ENCODE assay signal across 8 cellular contexts in genomic region chr22:36371920-36372319, GRCh38. TPM values are rescaled to one million over a fixed set of nuclear protein-coding genes. Genes with fewer than 3 reads are reported as not detected.
A peak's percentile ranks its signal among the peaks of the same experiment; 100 is the strongest.
DNase-seq lines count a peak whose midpoint lies in the region; ATAC-seq and TF ChIP-seq lines count a peak whose summit lies in the region.

No MANE protein-coding gene starts in this region.

- peaks cover 11% of the 10 kb centered on the region for H3K36me3 Mint-ChIP-seq in chondrocyte (ENCODE audit: low read depth)

- ATAC-seq in GM21786 (IDR thresholded peaks at IDR 0.05; ENCODE audit: unreplicated experiment) (no peak), HG02798 (IDR thresholded peaks at IDR 0.05; ENCODE audit: poor library complexity, unreplicated experiment) (no peak)
- no peak for ATAC-seq in activated CD4-positive, CD25-positive, alpha-beta regulatory T cell treated with anti-CD3 and anti-CD28 coated beads, Interleukin-2, amount 50 U/mL, for 24 hours

- H3K9me3 ChIP-seq in AG04450 (ENCODE audit: control insufficient read depth, insufficient read depth, low read length): no peaks in the 10 kb centered on the region
- H3K9me3 ChIP-seq in neutrophil: no peaks in the 10 kb centered on the region

- no peak overlapping the region for H3K4me3 ChIP-seq in AG04450 (ENCODE audit: low read depth, low read length)
- no peak overlapping the region for H3K4me3 ChIP-seq in HL-60 (replicated peaks; ENCODE audit: insufficient read depth, low read length)
- peak overlapping the region; percentile 64 to 73 for H3K4me3 ChIP-seq in neutrophil (ENCODE audit: low read depth in 1 of 2, low read length in 1 of 2)

- DNase-seq in AG04450 (ENCODE audit: low read depth, low spot score): no peak
- DNase-seq in HL-60 (ENCODE audit: low read depth in 1 of 2, low spot score in 1 of 2): no peak
- no peak for DNase-seq in chondrocyte (ENCODE audit: low spot score)
- DNase-seq in NCI-H146 (lab: John Stamatoyannopoulos, UW): no peak

- CTCF ChIA-PET in AG04450 (lab: Charles Lee): interaction anchor here (1.8 kb wide), 1 partner anchor 71 kb away, joined by 4 read pairs; no protein-coding TSS in a partner anchor

- peaks cover 100% of the 10 kb centered on the region in 2 experiments for H3K4me1 ChIP-seq in neutrophil (ENCODE audit: control insufficient read depth in 1 of 2, insufficient read depth in 1 of 2, low read depth in 1 of 2, low read length in 1 of 2)

- H3K4me3 Mint-ChIP-seq in chondrocyte (ENCODE audit: unreplicated experiment): peak overlapping the region; percentile 31

- H3K27ac ChIP-seq in AG04450 (ENCODE audit: low read depth, low read length) (peak overlapping the region; percentile 11), HL-60 (replicated peaks) (peak overlapping the region; percentile 89), neutrophil (peak overlapping the region; percentile 99)

- peak overlapping the region; percentile 96 for H3K27ac Mint-ChIP-seq in chondrocyte (ENCODE audit: unreplicated experiment)

- H3K27me3 ChIP-seq in AG04450 (ENCODE audit: control insufficient read depth, insufficient read depth, low read length) (no peaks in the 10 kb centered on the region), HL-60 (ENCODE audit: insufficient read depth, poor library complexity, severe bottlenecking) (no peaks in the 10 kb centered on the region), neutrophil (no peaks in the 10 kb centered on the region)

- peaks cover 91% of the 10 kb centered on the region for H3K4me1 Mint-ChIP-seq in chondrocyte (ENCODE audit: low read depth)

- H3K27me3 Mint-ChIP-seq in chondrocyte (ENCODE audit: low read depth): no peaks in the 10 kb centered on the region

- POLR2A ChIA-PET in AG04450 (lab: Yijun Ruan, JAX): interaction anchor here (0.6 to 1.3 kb wide), 5 partner anchors 9 to 98 kb away, joined by 3 to 7 read pairs (median 3); no protein-coding TSS in a partner anchor

- TF ChIP-seq CTCF in AG04450 (IDR thresholded peaks at IDR 0.05; ENCODE audit: low read depth, low read length) (no peak), HL-60 (IDR thresholded peaks at IDR 0.05; ENCODE audit: insufficient read depth, low read length) (no peak), chondrocyte (IDR thresholded peaks at IDR 0.05) (no peak), neutrophil (IDR thresholded peaks at IDR 0.05) (no peak)

- H3K9me3 Mint-ChIP-seq in chondrocyte (ENCODE audit: low read depth): no peaks in the 10 kb centered on the region

- peaks cover 35% of the 10 kb centered on the region for H3K36me3 ChIP-seq in neutrophil

RNA-seq across cellular contexts. Expression of gene MYH9, which starts 15.8 kb away (rescaled TPM):
- polyA plus RNA-seq in AG04450 (2011; rRNA removed): 338 and 432 TPM in 2 replicates
- polyA minus RNA-seq in AG04450 (2011; rRNA and poly(A)+ RNA removed): 1,487 and 1,729 TPM in 2 replicates
- 1,046 to 1,908 TPM (median 1,853 TPM) in 3 replicates for total RNA-seq in chondrocyte

Comparison
In these comparisons a context has a peak if more than half of its experiments do, and no peak if none do; other contexts are left out.
1. H3K27ac ChIP-seq: peak in every context shown above with its lines; median percentile 99 in neutrophil; 89 in HL-60; 11 in AG04450.
2. H3K4me3 ChIP-seq: peak in neutrophil (2 of 2); none in AG04450 (single experiment) and HL-60 (single experiment).